ENCODE assay signal across 30 cellular contexts in the genomic region with DNA sequence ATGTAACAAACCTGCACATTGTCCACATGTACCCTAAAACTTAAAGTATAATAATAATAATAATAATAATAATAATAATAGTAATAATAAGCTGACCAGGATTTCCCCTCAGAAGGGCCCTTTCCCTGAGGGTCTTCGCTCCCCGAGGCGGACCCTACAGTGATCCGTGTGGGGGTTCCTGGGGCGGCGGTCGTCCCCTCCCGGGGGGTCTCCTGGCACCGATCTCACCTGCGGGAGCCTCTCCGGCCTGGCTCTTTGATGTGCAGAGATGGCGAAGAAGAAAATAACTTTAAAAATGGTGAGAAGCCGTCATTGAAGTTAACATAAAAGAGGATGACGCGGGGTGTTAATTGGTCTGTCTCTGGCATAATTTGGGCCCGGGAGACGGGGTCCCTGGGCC.
"Had no signal": no experiment of that assay in that cellular context is flagged by ENCODE, and none has a peak within 500 bp of the region (broad histone marks: within the 10 kb centered on the region; RNA-seq: fewer than 3 reads in every experiment).

No MANE protein-coding gene starts in this region.

- DNase-seq: effector memory CD8-positive, alpha-beta T cell; foreskin fibroblast; gastrocnemius medialis; heart left ventricle; kidney glomerular epithelial cell; left colon; left ventricle myocardium inferior; naive B cell; small intestine; stimulated activated CD4-positive, alpha-beta T cell treated with anti-CD3 and anti-CD28 coated beads, Interleukin-12 subunit alpha, Interleukin-12 subunit beta, amount 100 ng/mL, for 4 hours; stimulated activated CD4-positive, alpha-beta T cell treated with anti-CD3 and anti-CD28 coated beads, Interleukin-1b, Interleukin-23, amount 100 ng/mL, for 48 hours; stimulated activated CD4-positive, alpha-beta T cell treated with anti-CD3 and anti-CD28 coated beads, Interleukin-4, amount 100 ng/mL, for 1 hour; stimulated activated CD8-positive, alpha-beta memory T cell treated with anti-CD3 and anti-CD28 coated beads, Interleukin-4, amount 100 ng/mL, for 48 hours; stimulated activated naive CD4-positive, alpha-beta T cell treated with Interleukin-2 at 50 U/mL for 16 hours; stomach; testis; tibial artery had no signal

- H3K27ac ChIP-seq: coronary artery, epithelial cell of prostate, gastrocnemius medialis, heart left ventricle, hepatocyte, left ventricle myocardium inferior, parathyroid adenoma, prostate gland, right atrium auricular region, stomach, testis, tibial artery had no signal

- H3K27ac Mint-ChIP-seq: effector memory CD8-positive, alpha-beta T cell; memory B cell; naive B cell; natural killer cell treated with Interleukin-12 subunit alpha and Interleukin-12 subunit beta and Interleukin-15 and Interleukin-18, amount 100 ng/mL, for 72 hours; type B pancreatic cell had no signal

- H3K79me2 ChIP-seq: hepatocyte, parathyroid adenoma had no signal

- H3K9ac ChIP-seq: parathyroid adenoma had no signal

- H3K9me3 ChIP-seq: gastrocnemius medialis, heart left ventricle, left ventricle myocardium inferior, mucosa of descending colon, prostate gland, right atrium auricular region, testis, tibial artery had no signal

- H3K9me3 Mint-ChIP-seq: type B pancreatic cell had no signal

- H3K36me3 ChIP-seq: gastrocnemius medialis, heart left ventricle, left ventricle myocardium inferior, prostate gland, right atrium auricular region, stomach, tibial artery had no signal

- H3K4me1 ChIP-seq: gastrocnemius medialis, heart left ventricle, left ventricle myocardium inferior, parathyroid adenoma, prostate gland, right atrium auricular region, stomach, testis had no signal

- H3K4me3 Mint-ChIP-seq: central memory CD8-positive, alpha-beta T cell; effector memory CD8-positive, alpha-beta T cell; memory B cell; naive B cell; natural killer cell treated with Interleukin-12 subunit alpha and Interleukin-12 subunit beta and Interleukin-15 and Interleukin-18, amount 100 ng/mL, for 72 hours; neural crest cell; type B pancreatic cell had no signal

- H3K27me3 ChIP-seq: hepatocyte, right atrium auricular region, testis had no signal

- H2AFZ ChIP-seq: hepatocyte, parathyroid adenoma had no signal

- H3K4me3 ChIP-seq: coronary artery, gastrocnemius medialis, heart left ventricle, hepatocyte, left ventricle myocardium inferior, lung, mucosa of descending colon, prostate gland, right atrium auricular region, stomach, testis, tibial artery had no signal

- H3K4me2 ChIP-seq: hepatocyte had no signal
